21 cellular contexts compared by ENCODE assay signal in the genomic region with DNA sequence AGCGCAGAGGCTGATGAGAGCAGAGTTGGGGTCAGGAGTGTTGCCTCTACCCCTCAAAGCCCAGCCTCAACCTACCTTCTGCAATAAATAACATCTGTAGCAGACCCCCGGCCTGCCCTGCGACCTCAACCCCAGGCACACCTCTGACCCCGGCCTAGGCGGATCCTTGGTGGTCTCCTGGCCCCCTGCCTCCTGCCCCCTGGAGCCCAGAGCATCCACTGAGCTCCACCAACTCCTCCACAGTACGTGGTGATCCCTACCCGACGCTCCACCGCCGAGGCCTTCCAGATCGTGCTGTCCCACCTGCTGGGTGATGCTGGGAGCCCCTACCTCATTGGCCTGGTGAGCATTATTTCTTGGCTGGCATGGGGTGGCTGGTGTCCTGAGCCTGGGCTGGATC. TPM values are rescaled to one million over a fixed set of nuclear protein-coding genes. Genes with fewer than 3 reads are reported as not detected.
A peak's percentile ranks its signal among the peaks of the same experiment; 100 is the strongest.
DNase-seq lines count a peak whose midpoint lies in the region; ATAC-seq, FAIRE-seq and TF ChIP-seq lines count a peak whose summit lies in the region.
"Had no signal": no experiment of that assay in that cellular context is flagged by ENCODE, and none has a peak within 500 bp of the region (broad histone marks: within the 10 kb centered on the region; RNA-seq: fewer than 3 reads in every experiment).

No MANE protein-coding gene starts in this region.

- POLR2A ChIA-PET in CD8-positive, alpha-beta T cell (lab: Charles Lee): interaction anchor here (1.6 to 3.5 kb wide), 2 partner anchors 9 kb away, joined by 3 to 26 read pairs; partner anchors contain the start of gene SPNS1
- POLR2A ChIA-PET in activated CD8-positive, alpha-beta T cell treated with anti-CD3 and anti-CD28 coated beads, Interleukin-2, amount 10 ng/mL, durations not matched to agents 7 days and 5 days (lab: Charles Lee): interaction anchor here (0.6 kb wide), 1 partner anchor 34 kb away, joined by 3 read pairs; no protein-coding TSS in a partner anchor
- POLR2A ChIA-PET in naive thymus-derived CD8-positive, alpha-beta T cell (lab: Charles Lee): interaction anchor here (0.5 to 18.9 kb wide), 6 partner anchors 7 to 491 kb away, joined by 3 to 494 read pairs (median 15); partner anchors contain the start of genes CLN3 and SPNS1

- H3K36me3 ChIP-seq in CD8-positive, alpha-beta T cell (ENCODE audit: insufficient read depth, low read length): peaks cover 34% of the 10 kb centered on the region

- no peak overlapping the region for H3K4me3 ChIP-seq in CD8-positive, alpha-beta T cell (ENCODE audit: low read depth, low read length)
- H3K4me3 ChIP-seq: K562 had no signal

- no peak for ATAC-seq in activated T-cell treated with anti-CD3 and anti-CD28 coated beads, Interleukin-2, amount 50 U/mL, for 72 hours (replicated peaks in 1 of 2)
- ATAC-seq in CD8-positive, alpha-beta T cell: no peak
- ATAC-seq in activated CD8-positive, alpha-beta T cell treated with anti-CD3 and anti-CD28 coated beads, Interleukin-2, amount 10 ng/mL, durations not matched to agents 7 days and 5 days: no peak
- no peak for ATAC-seq in naive thymus-derived CD8-positive, alpha-beta T cell
- ATAC-seq: K562, Panc1, Right ventricle myocardium inferior had no signal

- no peaks in the 10 kb centered on the region for H3K9me3 ChIP-seq in CD8-positive, alpha-beta T cell (ENCODE audit: low read length)

- intact Hi-C loops in CD8-positive, alpha-beta T cell (cut with DNase I, micrococcal nuclease): no loop called here
- intact Hi-C loops in head of caudate nucleus (cut with DNase I): no loop called here

- CTCF ChIA-PET in CD8-positive, alpha-beta T cell (lab: Charles Lee): interaction anchor here (4.7 kb wide), 1 partner anchor 9 kb away, joined by 21 read pairs; the partner anchor contains the start of gene SPNS1
- CTCF ChIA-PET in activated CD8-positive, alpha-beta T cell treated with anti-CD3 and anti-CD28 coated beads, Interleukin-2, amount 10 ng/mL, durations not matched to agents 7 days and 5 days (lab: Charles Lee): interaction anchor here (1.1 to 2.9 kb wide), 2 partner anchors 9 to 38 kb away, joined by 4 to 14 read pairs; partner anchors contain the start of gene SPNS1

- no peak for TF ChIP-seq CTCF in CD8-positive, alpha-beta T cell (IDR thresholded peaks at IDR 0.05)

- H3K36me3 Mint-ChIP-seq in activated T-cell treated with anti-CD3 and anti-CD28 coated beads, Interleukin-2, amount 50 U/mL, for 24 hours (ENCODE audit: low read depth): peaks cover 86% of the 10 kb centered on the region
- H3K36me3 Mint-ChIP-seq in activated T-cell treated with anti-CD3 and anti-CD28 coated beads, Interleukin-2, amount 50 U/mL, for 72 hours (ENCODE audit: insufficient read depth in 2 of 2): peaks cover 27 to 48% of the 10 kb centered on the region in 2 donors
- H3K36me3 Mint-ChIP-seq in CD8-positive, alpha-beta T cell: peaks cover 78% of the 10 kb centered on the region
- peaks cover 73% of the 10 kb centered on the region for H3K36me3 Mint-ChIP-seq in activated CD8-positive, alpha-beta T cell treated with anti-CD3 and anti-CD28 coated beads, Interleukin-2, amount 10 ng/mL, durations not matched to agents 7 days and 5 days (ENCODE audit: low read depth)
- H3K36me3 Mint-ChIP-seq in naive thymus-derived CD8-positive, alpha-beta T cell: peaks cover 8 to 71% (median 38%) of the 10 kb centered on the region in 3 donors

- peak overlapping the region; percentile 94 for H3K27ac Mint-ChIP-seq in activated T-cell treated with anti-CD3 and anti-CD28 coated beads, Interleukin-2, amount 50 U/mL, for 24 hours
- no peak overlapping the region for H3K27ac Mint-ChIP-seq in activated T-cell treated with anti-CD3 and anti-CD28 coated beads, Interleukin-2, amount 50 U/mL, for 72 hours
- peak overlapping the region; percentile 92 for H3K27ac Mint-ChIP-seq in CD8-positive, alpha-beta T cell
- H3K27ac Mint-ChIP-seq in activated CD8-positive, alpha-beta T cell treated with anti-CD3 and anti-CD28 coated beads, Interleukin-2, amount 10 ng/mL, durations not matched to agents 7 days and 5 days: peak overlapping the region; percentile 94
- H3K27ac Mint-ChIP-seq in naive thymus-derived CD8-positive, alpha-beta T cell: peak overlapping the region in 9 of 10 donors; percentile 58 to 98 (median 93)
- H3K27ac Mint-ChIP-seq: HFFc6 had no signal

- H3K4me1 ChIP-seq in CD8-positive, alpha-beta T cell (ENCODE audit: insufficient read depth, low read length): peaks cover 38% of the 10 kb centered on the region

- no peak for FAIRE-seq in urothelium cell line (lab: Jason Lieb, UNC)
- FAIRE-seq: H1, K562 had no signal

- no peaks in the 10 kb centered on the region for H3K27me3 Mint-ChIP-seq in activated T-cell treated with anti-CD3 and anti-CD28 coated beads, Interleukin-2, amount 50 U/mL, for 24 hours
- H3K27me3 Mint-ChIP-seq in activated T-cell treated with anti-CD3 and anti-CD28 coated beads, Interleukin-2, amount 50 U/mL, for 72 hours (ENCODE audit: low read depth): no peaks in the 10 kb centered on the region
- no peaks in the 10 kb centered on the region for H3K27me3 Mint-ChIP-seq in CD8-positive, alpha-beta T cell (ENCODE audit: low read depth)
- no peaks in the 10 kb centered on the region for H3K27me3 Mint-ChIP-seq in activated CD8-positive, alpha-beta T cell treated with anti-CD3 and anti-CD28 coated beads, Interleukin-2, amount 10 ng/mL, durations not matched to agents 7 days and 5 days (ENCODE audit: low read depth)
- H3K27me3 Mint-ChIP-seq in naive thymus-derived CD8-positive, alpha-beta T cell: no peaks in the 10 kb centered on the region

- no peak for DNase-seq in activated T-cell treated with anti-CD3 and anti-CD28 coated beads, Interleukin-2, amount 50 U/mL, for 24 hours
- no peak for DNase-seq in activated T-cell treated with anti-CD3 and anti-CD28 coated beads, Interleukin-2, amount 50 U/mL, for 72 hours
- DNase-seq in CD8-positive, alpha-beta T cell: no peak
- no peak for DNase-seq in activated CD8-positive, alpha-beta T cell treated with anti-CD3 and anti-CD28 coated beads, Interleukin-2, amount 10 ng/mL, durations not matched to agents 7 days and 5 days
- DNase-seq in naive thymus-derived CD8-positive, alpha-beta T cell: no peak
- no peak for DNase-seq in head of caudate nucleus
- DNase-seq in DMS79 (lab: John Stamatoyannopoulos, UW): no peak
- DNase-seq in urothelium cell line (ENCODE audit: low spot score): no peak
- DNase-seq: COR-L47, HFFc6, NCI-H1105, NCI-H1694 treated with DMSO at 0.1 percent for 48 hours, NCI-H2171, NCI-H774 had no signal

- no peak overlapping the region for H3K4me3 Mint-ChIP-seq in activated T-cell treated with anti-CD3 and anti-CD28 coated beads, Interleukin-2, amount 50 U/mL, for 24 hours
- no peak overlapping the region for H3K4me3 Mint-ChIP-seq in activated T-cell treated with anti-CD3 and anti-CD28 coated beads, Interleukin-2, amount 50 U/mL, for 72 hours
- H3K4me3 Mint-ChIP-seq in CD8-positive, alpha-beta T cell: peak overlapping the region; percentile 99
- no peak overlapping the region for H3K4me3 Mint-ChIP-seq in activated CD8-positive, alpha-beta T cell treated with anti-CD3 and anti-CD28 coated beads, Interleukin-2, amount 10 ng/mL, durations not matched to agents 7 days and 5 days
- peak overlapping the region in 3 of 10 donors; percentile 83 to 98 (median 93) for H3K4me3 Mint-ChIP-seq in naive thymus-derived CD8-positive, alpha-beta T cell
- H3K4me3 Mint-ChIP-seq: HFFc6 had no signal

- H3K9me3 Mint-ChIP-seq in activated T-cell treated with anti-CD3 and anti-CD28 coated beads, Interleukin-2, amount 50 U/mL, for 24 hours: peaks cover 3% of the 10 kb centered on the region
- H3K9me3 Mint-ChIP-seq in activated T-cell treated with anti-CD3 and anti-CD28 coated beads, Interleukin-2, amount 50 U/mL, for 72 hours: peaks cover 6 to 11% of the 10 kb centered on the region in 2 donors
- H3K9me3 Mint-ChIP-seq in CD8-positive, alpha-beta T cell: peaks cover 6% of the 10 kb centered on the region
- H3K9me3 Mint-ChIP-seq in activated CD8-positive, alpha-beta T cell treated with anti-CD3 and anti-CD28 coated beads, Interleukin-2, amount 10 ng/mL, durations not matched to agents 7 days and 5 days (ENCODE audit: insufficient read depth): peaks cover 11% of the 10 kb centered on the region
- H3K9me3 Mint-ChIP-seq in naive thymus-derived CD8-positive, alpha-beta T cell: peaks cover 0 to 10% (median 2%) of the 10 kb centered on the region in 9 donors

- H3K4me1 Mint-ChIP-seq in activated T-cell treated with anti-CD3 and anti-CD28 coated beads, Interleukin-2, amount 50 U/mL, for 24 hours (ENCODE audit: low read depth): peaks cover 37% of the 10 kb centered on the region
- H3K4me1 Mint-ChIP-seq in activated T-cell treated with anti-CD3 and anti-CD28 coated beads, Interleukin-2, amount 50 U/mL, for 72 hours (ENCODE audit: low read depth): peaks cover 33% of the 10 kb centered on the region
- H3K4me1 Mint-ChIP-seq in CD8-positive, alpha-beta T cell (ENCODE audit: low read depth): peaks cover 41% of the 10 kb centered on the region
- peaks cover 40% of the 10 kb centered on the region for H3K4me1 Mint-ChIP-seq in activated CD8-positive, alpha-beta T cell treated with anti-CD3 and anti-CD28 coated beads, Interleukin-2, amount 10 ng/mL, durations not matched to agents 7 days and 5 days (ENCODE audit: low read depth)
- H3K4me1 Mint-ChIP-seq in naive thymus-derived CD8-positive, alpha-beta T cell: peaks cover 33 to 49% (median 45%) of the 10 kb centered on the region in 4 donors

- H3K27ac ChIP-seq in CD8-positive, alpha-beta T cell (ENCODE audit: low read depth, low read length): no peak overlapping the region
- H3K27ac ChIP-seq: HL-60 had no signal

- H3K27me3 ChIP-seq in CD8-positive, alpha-beta T cell (ENCODE audit: insufficient read depth, low read length): no peaks in the 10 kb centered on the region

RNA-seq across cellular contexts. Expression of gene LAT, which starts 1.9 kb away (rescaled TPM):
- 100 to 1,000 TPM; 254 to 360 TPM for total RNA-seq in activated T-cell treated with anti-CD3 and anti-CD28 coated beads, Interleukin-2, amount 50 U/mL, for 72 hours
- 100 to 1,000 TPM; 175 to 176 TPM for total RNA-seq in CD8-positive, alpha-beta T cell
- total RNA-seq in activated CD8-positive, alpha-beta T cell treated with anti-CD3 and anti-CD28 coated beads, Interleukin-2, amount 10 ng/mL, durations not matched to agents 7 days and 5 days: 100 to 1,000 TPM; 270 to 288 TPM
- total RNA-seq in naive thymus-derived CD8-positive, alpha-beta T cell: 100 to 1,000 TPM; 352 to 353 TPM
- 100 to 1,000 TPM; 255 to 308 (median 288) TPM for polyA plus RNA-seq in naive thymus-derived CD8-positive, alpha-beta T cell

RNA-seq across cellular contexts. Expression of gene SPNS1, which starts 8.4 kb away (rescaled TPM):
- 10 to 100 TPM; 21.1 to 23.6 TPM for total RNA-seq in activated T-cell treated with anti-CD3 and anti-CD28 coated beads, Interleukin-2, amount 50 U/mL, for 72 hours
- 10 to 100 TPM; 31.7 to 31.8 TPM for total RNA-seq in CD8-positive, alpha-beta T cell
- 10 to 100 TPM; 28.3 to 29.0 TPM for total RNA-seq in activated CD8-positive, alpha-beta T cell treated with anti-CD3 and anti-CD28 coated beads, Interleukin-2, amount 10 ng/mL, durations not matched to agents 7 days and 5 days
- total RNA-seq in naive thymus-derived CD8-positive, alpha-beta T cell: 10 to 100 TPM; 38.1 to 45.0 TPM
- 10 to 100 TPM; 12.7 to 29.7 (median 24.9) TPM for polyA plus RNA-seq in naive thymus-derived CD8-positive, alpha-beta T cell

RNA-seq across cellular contexts. Expression of gene NFATC2IP, which starts 32.2 kb away (rescaled TPM):
- total RNA-seq in activated T-cell treated with anti-CD3 and anti-CD28 coated beads, Interleukin-2, amount 50 U/mL, for 72 hours: 10 to 100 TPM; 81.1 to 97.6 TPM
- total RNA-seq in CD8-positive, alpha-beta T cell: 10 to 100 TPM; 45.8 to 52.5 TPM
- 100 to 1,000 TPM; 113 to 120 TPM for total RNA-seq in activated CD8-positive, alpha-beta T cell treated with anti-CD3 and anti-CD28 coated beads, Interleukin-2, amount 10 ng/mL, durations not matched to agents 7 days and 5 days
- total RNA-seq in naive thymus-derived CD8-positive, alpha-beta T cell: 100 to 1,000 TPM; 112 to 116 TPM
- 10 to 100 TPM; 22.8 to 30.2 (median 28.7) TPM for polyA plus RNA-seq in naive thymus-derived CD8-positive, alpha-beta T cell

RNA-seq across cellular contexts. Expression of gene CD19, which starts 51.2 kb away (rescaled TPM):
- total RNA-seq in activated T-cell treated with anti-CD3 and anti-CD28 coated beads, Interleukin-2, amount 50 U/mL, for 72 hours: 1 to 10 TPM; 1.3 to 1.4 TPM
- 1 to 10 TPM; 1.1 to 1.8 TPM for total RNA-seq in CD8-positive, alpha-beta T cell
- under 1 TPM; 0.52 to 0.68 TPM for total RNA-seq in activated CD8-positive, alpha-beta T cell treated with anti-CD3 and anti-CD28 coated beads, Interleukin-2, amount 10 ng/mL, durations not matched to agents 7 days and 5 days
- total RNA-seq in naive thymus-derived CD8-positive, alpha-beta T cell: 1 to 10 TPM; 6.9 to 7.6 TPM
- under 1 TPM; 0.17 to 0.19 (median 0.19) TPM for polyA plus RNA-seq in naive thymus-derived CD8-positive, alpha-beta T cell
- total RNA-seq: HFFc6, M059J, NCI-H460, Right ventricle myocardium inferior had no signal

RNA-seq across cellular contexts. Expression of gene RABEP2, which starts 57.9 kb away (rescaled TPM):
- 10 to 100 TPM; 10.8 to 14.1 TPM for total RNA-seq in activated T-cell treated with anti-CD3 and anti-CD28 coated beads, Interleukin-2, amount 50 U/mL, for 72 hours
- total RNA-seq in CD8-positive, alpha-beta T cell: 10 to 100 TPM; 26.5 to 29.0 TPM
- total RNA-seq in activated CD8-positive, alpha-beta T cell treated with anti-CD3 and anti-CD28 coated beads, Interleukin-2, amount 10 ng/mL, durations not matched to agents 7 days and 5 days: 10 to 100 TPM; 22.5 to 23.2 TPM
- total RNA-seq in naive thymus-derived CD8-positive, alpha-beta T cell: 10 to 100 TPM; 34.1 to 35.7 TPM
- polyA plus RNA-seq in naive thymus-derived CD8-positive, alpha-beta T cell: 1 to 10 TPM; 2.8 to 6.5 (median 3.0) TPM
